In the genomic region with DNA sequence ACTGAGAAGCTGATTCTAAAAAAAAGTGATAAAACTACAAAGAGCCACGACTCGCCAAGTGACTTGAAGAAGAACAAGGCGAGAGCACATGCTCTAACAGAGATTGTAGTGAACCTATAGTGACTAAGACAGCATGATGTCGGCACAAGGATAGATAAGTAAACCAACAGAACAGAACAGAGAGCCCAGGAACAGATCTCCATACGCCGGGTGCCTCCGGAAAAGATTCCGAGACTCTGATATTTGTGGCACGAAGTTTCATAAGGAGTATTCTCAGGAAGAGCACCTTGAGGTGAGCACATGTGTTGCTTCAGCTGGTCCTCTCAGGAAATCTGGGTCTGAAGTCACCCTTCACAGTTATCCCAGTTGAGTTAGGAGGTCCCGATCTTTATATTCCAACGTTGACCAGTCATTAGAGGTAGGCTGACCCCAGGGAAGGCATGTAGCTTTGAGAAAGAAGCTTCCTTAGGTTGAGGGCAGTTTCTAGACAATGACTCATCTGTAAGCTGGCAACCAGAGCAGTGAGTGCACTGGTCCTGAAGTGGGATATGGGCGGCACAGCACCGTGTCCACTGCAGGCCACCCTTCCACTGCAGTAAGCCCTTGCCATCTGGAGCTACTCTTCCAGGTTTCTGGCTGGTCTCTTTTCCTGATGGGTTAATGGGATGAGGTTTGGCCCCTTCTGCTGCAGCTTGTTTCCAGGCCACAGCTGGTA, we compare ENCODE assay signal across 32 cellular contexts. TPM values are rescaled to one million over a fixed set of nuclear protein-coding genes. Genes with fewer than 3 reads are reported as not detected.
"Had no signal": no experiment of that assay in that cellular context is flagged by ENCODE, and none has a peak within 500 bp of the region (broad histone marks: within the 10 kb centered on the region; RNA-seq: fewer than 3 reads in every experiment).

No MANE protein-coding gene starts in this region.

- H3K36me3 Mint-ChIP-seq: activated naive CD4-positive, alpha-beta T cell treated with anti-CD3 and anti-CD28 coated beads, Interleukin-2, amount 10 ng/mL, durations not matched to agents 7 days and 5 days; activated naive CD8-positive, alpha-beta T cell treated with anti-CD3 and anti-CD28 coated beads, Interleukin-2, amount 10 ng/mL, durations not matched to agents 7 days and 5 days; brain; stimulated activated effector memory CD8-positive, alpha-beta T cell treated with anti-CD3 and anti-CD28 coated beads, Interleukin-12 subunit alpha, Interleukin-12 subunit beta, amount 100 ng/mL, for 72 hours had no signal

- H3K27ac Mint-ChIP-seq: activated naive CD4-positive, alpha-beta T cell treated with anti-CD3 and anti-CD28 coated beads, Interleukin-2, amount 10 ng/mL, durations not matched to agents 7 days and 5 days; activated naive CD8-positive, alpha-beta T cell treated with anti-CD3 and anti-CD28 coated beads, Interleukin-2, amount 10 ng/mL, durations not matched to agents 7 days and 5 days; brain; endodermal cell; nephron; progenitor cell of endocrine pancreas; stimulated activated effector memory CD8-positive, alpha-beta T cell treated with anti-CD3 and anti-CD28 coated beads, Interleukin-12 subunit alpha, Interleukin-12 subunit beta, amount 100 ng/mL, for 72 hours; stimulated activated naive CD8-positive, alpha-beta T cell treated with anti-CD3 and anti-CD28 coated beads, Interleukin-15, Interleukin-2, amounts not matched to agents 100 ng/mL and 50 ng/mL, for 24 hours; T-helper 2 cell treated with Interferon-gamma antibody and Interleukin-4, amounts not matched to agents 5 μg/mL and 100 μg/mL, for 36 hours had no signal

- H3K9me3 ChIP-seq: ascending aorta, esophagus squamous epithelium, mucosa of descending colon, neutrophil, ovary had no signal

- H3K4me1 ChIP-seq: ascending aorta, heart right ventricle, upper lobe of left lung had no signal

- H3K36me3 ChIP-seq: ascending aorta, esophagus squamous epithelium, heart right ventricle, neutrophil, ovary, upper lobe of left lung had no signal

- H3K4me1 Mint-ChIP-seq: activated naive CD4-positive, alpha-beta T cell treated with anti-CD3 and anti-CD28 coated beads, Interleukin-2, amount 10 ng/mL, durations not matched to agents 7 days and 5 days; activated naive CD8-positive, alpha-beta T cell treated with anti-CD3 and anti-CD28 coated beads, Interleukin-2, amount 10 ng/mL, durations not matched to agents 7 days and 5 days; brain; endodermal cell; nephron; stimulated activated effector memory CD8-positive, alpha-beta T cell treated with anti-CD3 and anti-CD28 coated beads, Interleukin-12 subunit alpha, Interleukin-12 subunit beta, amount 100 ng/mL, for 72 hours had no signal

- H3K4me3 Mint-ChIP-seq: activated naive CD4-positive, alpha-beta T cell treated with anti-CD3 and anti-CD28 coated beads, Interleukin-2, amount 10 ng/mL, durations not matched to agents 7 days and 5 days; activated naive CD8-positive, alpha-beta T cell treated with anti-CD3 and anti-CD28 coated beads, Interleukin-2, amount 10 ng/mL, durations not matched to agents 7 days and 5 days; brain; endodermal cell; nephron; stimulated activated effector memory CD8-positive, alpha-beta T cell treated with anti-CD3 and anti-CD28 coated beads, Interleukin-12 subunit alpha, Interleukin-12 subunit beta, amount 100 ng/mL, for 72 hours; stimulated activated naive CD8-positive, alpha-beta T cell treated with anti-CD3 and anti-CD28 coated beads, Interleukin-15, Interleukin-2, amounts not matched to agents 100 ng/mL and 50 ng/mL, for 24 hours; T-helper 2 cell treated with Interferon-gamma antibody and Interleukin-4, amounts not matched to agents 5 μg/mL and 100 μg/mL, for 36 hours had no signal

- H3K27me3 Mint-ChIP-seq: activated naive CD4-positive, alpha-beta T cell treated with anti-CD3 and anti-CD28 coated beads, Interleukin-2, amount 10 ng/mL, durations not matched to agents 7 days and 5 days; brain; progenitor cell of endocrine pancreas; stimulated activated naive CD8-positive, alpha-beta T cell treated with anti-CD3 and anti-CD28 coated beads, Interleukin-15, Interleukin-2, amounts not matched to agents 100 ng/mL and 50 ng/mL, for 24 hours had no signal

- FAIRE-seq: islet of Langerhans, small intestine had no signal

- H3K27me3 ChIP-seq: ascending aorta, esophagus squamous epithelium, heart right ventricle, ovary, upper lobe of left lung had no signal

- H3K27ac ChIP-seq: ascending aorta, esophagus squamous epithelium, heart right ventricle, neutrophil, ovary, upper lobe of left lung had no signal

- DNase-seq: activated CD4-positive, alpha-beta T cell treated with anti-CD3 and anti-CD28 coated beads for 4 hours; activated CD4-positive, alpha-beta T cell treated with anti-CD3 and anti-CD28 coated beads, Interleukin-2, amount 50 U/mL, for 4 hours; activated CD4-positive, CD25-positive, alpha-beta regulatory T cell; activated effector memory CD4-positive, alpha-beta T cell treated with Interleukin-2 at 50 U/mL for 16 hours; activated naive CD4-positive, alpha-beta T cell treated with anti-CD3 and anti-CD28 coated beads, Interleukin-2, amount 10 ng/mL, durations not matched to agents 7 days and 5 days; activated naive CD8-positive, alpha-beta T cell treated with anti-CD3 and anti-CD28 coated beads, Interleukin-2, amount 10 ng/mL, durations not matched to agents 7 days and 5 days; activated T-cell treated with anti-CD3 and anti-CD28 coated beads for 4 hours; caudate nucleus; cortex of kidney; endodermal cell; esophagus squamous epithelium; foreskin melanocyte; heart right ventricle; left ventricle myocardium superior; mucosa of descending colon; ovary; retina; small intestine; stimulated activated CD4-positive, alpha-beta T cell treated with anti-CD3 and anti-CD28 coated beads, Interleukin-4, amount 100 ng/mL, for 24 hours; T-helper 1 cell; upper lobe of left lung had no signal

- H3K9me3 Mint-ChIP-seq: stimulated activated effector memory CD8-positive, alpha-beta T cell treated with anti-CD3 and anti-CD28 coated beads, Interleukin-12 subunit alpha, Interleukin-12 subunit beta, amount 100 ng/mL, for 72 hours; stimulated activated naive CD8-positive, alpha-beta T cell treated with anti-CD3 and anti-CD28 coated beads, Interleukin-15, Interleukin-2, amounts not matched to agents 100 ng/mL and 50 ng/mL, for 24 hours; T-helper 2 cell treated with Interferon-gamma antibody and Interleukin-4, amounts not matched to agents 5 μg/mL and 100 μg/mL, for 36 hours had no signal

- H3K4me3 ChIP-seq: ascending aorta, esophagus squamous epithelium, heart right ventricle, mucosa of descending colon, ovary, upper lobe of left lung had no signal

- ATAC-seq: heart right ventricle; left ventricle myocardium superior; mucosa of descending colon; sciatic nerve; stimulated activated effector memory CD8-positive, alpha-beta T cell treated with anti-CD3 and anti-CD28 coated beads, Interleukin-12 subunit alpha, Interleukin-12 subunit beta, amount 100 ng/mL, for 72 hours had no signal

RNA-seq across cellular contexts. Expression of a gene that starts 50.3 kb away (rescaled TPM):
- total RNA-seq: glomerular endothelial cell had no signal
